ENCODE assay signal across 21 cellular contexts in the genomic region with DNA sequence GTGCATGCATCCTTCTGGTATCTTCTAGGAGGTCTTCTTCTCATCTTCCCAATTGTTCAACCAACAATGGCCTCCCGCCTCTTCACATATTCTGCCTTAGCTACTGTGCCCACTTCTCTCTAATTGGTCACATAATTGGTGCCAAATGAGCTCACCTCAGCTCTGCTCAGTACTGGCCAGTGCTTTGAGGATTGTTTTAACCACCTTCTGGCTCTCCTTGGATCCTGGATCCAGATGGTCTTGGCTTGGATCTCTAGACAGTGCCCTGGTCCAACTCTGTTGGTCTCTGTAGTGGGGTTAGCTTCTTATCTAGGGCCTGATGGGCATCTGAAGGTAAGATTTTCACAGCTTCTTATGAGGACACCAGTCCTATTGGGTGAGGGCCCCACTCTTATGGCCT.
"Had no signal": no experiment of that assay in that cellular context is flagged by ENCODE, and none has a peak within 500 bp of the region (broad histone marks: within the 10 kb centered on the region; RNA-seq: fewer than 3 reads in every experiment).

No MANE protein-coding gene starts in this region.

- ATAC-seq: effector memory CD8-positive, alpha-beta T cell; esophagus mucosa; foreskin keratinocyte; gastrocnemius medialis; gastroesophageal sphincter; heart left ventricle; heart right ventricle had no signal

- H3K4me1 Mint-ChIP-seq: endodermal cell had no signal

- DNase-seq: colonic mucosa; cortex of kidney; dermis blood vessel endothelial cell; effector CD4-positive, alpha-beta T cell; effector CD8-positive, alpha-beta T cell; effector memory CD4-positive, alpha-beta T cell; effector memory CD8-positive, alpha-beta T cell; endodermal cell; erythroblast; esophagus squamous epithelium; foreskin fibroblast; foreskin keratinocyte; foreskin melanocyte; gastrocnemius medialis; glutamatergic neuron; head of caudate nucleus; heart left ventricle; heart right ventricle had no signal

- H3K4me3 Mint-ChIP-seq: dendritic cell treated with granulocyte-macrophage colony-stimulating factor and Interleukin-4, amounts not matched to agents 40 ng/mL and 50 ng/mL, for 4 days; effector memory CD8-positive, alpha-beta T cell; endodermal cell had no signal

- H3K27me3 Mint-ChIP-seq: dendritic cell treated with granulocyte-macrophage colony-stimulating factor and Interleukin-4, amounts not matched to agents 40 ng/mL and 50 ng/mL, for 4 days; effector memory CD8-positive, alpha-beta T cell had no signal
